In genomic region chr20:25048519-25048952, GRCh38 we compare ENCODE assay signal across 20 cellular contexts. TPM values are rescaled to one million over a fixed set of nuclear protein-coding genes. Genes with fewer than 3 reads are reported as not detected.
A peak's percentile ranks its signal among the peaks of the same experiment; 100 is the strongest.
DNase-seq lines count a peak whose midpoint lies in the region; ATAC-seq lines count a peak whose summit lies in the region.
"Had no signal": no experiment of that assay in that cellular context is flagged by ENCODE, and none has a peak within 500 bp of the region (broad histone marks: within the 10 kb centered on the region; RNA-seq: fewer than 3 reads in every experiment).

No MANE protein-coding gene starts in this region.

- H3K4me3 Mint-ChIP-seq in CD8-positive, alpha-beta memory T cell, result peak overlapping the region in 1 of 7 donors; percentile 6
- H3K4me3 Mint-ChIP-seq in central memory CD8-positive, alpha-beta T cell, result no peak overlapping the region
- no peak overlapping the region for H3K4me3 Mint-ChIP-seq in stimulated activated memory B cell treated with anti-CD40 and anti-IgM and Interleukin-4, amounts not matched to agents 10 μg/mL and 1 μg/mL and 100 μg/mL, for 72 hours

- ATAC-seq in central memory CD8-positive, alpha-beta T cell (replicated peaks; ENCODE audit: extremely low read depth, poor library complexity, severe bottlenecking), result no peak
- ATAC-seq in left lobe of liver (peak; percentile 40), HG03521 (IDR thresholded peaks at IDR 0.05; ENCODE audit: unreplicated experiment) (no peak)
- no peak for ATAC-seq in stimulated activated memory B cell treated with anti-CD40 and anti-IgM and Interleukin-4, amounts not matched to agents 10 μg/mL and 1 μg/mL and 100 μg/mL, for 72 hours

- H3K36me3 ChIP-seq in CD8-positive, alpha-beta memory T cell (ENCODE audit: insufficient read depth, low read length), result no peaks in the 10 kb centered on the region

- H3K4me1 ChIP-seq in CD8-positive, alpha-beta memory T cell (ENCODE audit: insufficient read depth, low read length), result peaks cover 8% of the 10 kb centered on the region

- no peaks in the 10 kb centered on the region for H3K9me3 Mint-ChIP-seq in CD8-positive, alpha-beta memory T cell
- no peaks in the 10 kb centered on the region for H3K9me3 Mint-ChIP-seq in central memory CD8-positive, alpha-beta T cell
- H3K9me3 Mint-ChIP-seq in stimulated activated memory B cell treated with anti-CD40 and anti-IgM and Interleukin-4, amounts not matched to agents 10 μg/mL and 1 μg/mL and 100 μg/mL, for 72 hours, result no peaks in the 10 kb centered on the region

- H3K27ac ChIP-seq in CD8-positive, alpha-beta memory T cell (ENCODE audit: low read depth, low read length), result no peak overlapping the region
- H3K27ac ChIP-seq: psoas muscle had no signal

- peak overlapping the region in 5 of 8 donors; percentile 18 to 88 (median 47) for H3K27ac Mint-ChIP-seq in CD8-positive, alpha-beta memory T cell
- peak overlapping the region; percentile 85 for H3K27ac Mint-ChIP-seq in central memory CD8-positive, alpha-beta T cell (ENCODE audit: low read depth)
- peak overlapping the region; percentile 74 for H3K27ac Mint-ChIP-seq in stimulated activated memory B cell treated with anti-CD40 and anti-IgM and Interleukin-4, amounts not matched to agents 10 μg/mL and 1 μg/mL and 100 μg/mL, for 72 hours

- peak in 1 of 5 donors; percentile 13 for DNase-seq in CD8-positive, alpha-beta memory T cell
- no peak for DNase-seq in central memory CD8-positive, alpha-beta T cell (ENCODE audit: low spot score in 2 of 2)
- DNase-seq in left lobe of liver (ENCODE audit: low spot score) (peak; percentile 86), NCI-H2171 treated with DMSO at 0.1 percent for 48 hours (lab: John Stamatoyannopoulos, UW) (no peak), H4 (ENCODE audit: low spot score) (no peak), NCI-H2081 treated with DMSO at 0.1 percent for 48 hours (lab: John Stamatoyannopoulos, UW) (no peak)
- DNase-seq: activated CD4-positive, CD25-positive, alpha-beta regulatory T cell; DMS153; NCI-H187; NCI-H524 treated with DMSO at 0.1 percent for 48 hours; stimulated activated CD4-positive, alpha-beta T cell treated with anti-CD3 and anti-CD28 coated beads, Interleukin-2, amount 100 ng/mL, for 24 hours; SW 1271 had no signal

- H3K9me3 ChIP-seq in CD8-positive, alpha-beta memory T cell (ENCODE audit: low read length), result no peaks in the 10 kb centered on the region
- H3K9me3 ChIP-seq: psoas muscle had no signal

- no peaks in the 10 kb centered on the region for H3K27me3 ChIP-seq in CD8-positive, alpha-beta memory T cell (ENCODE audit: insufficient read depth, low read length, poor library complexity, severe bottlenecking)

- POLR2A ChIA-PET in CD8-positive, alpha-beta memory T cell (lab: Charles Lee), result no interaction called here

- H3K4me1 Mint-ChIP-seq in CD8-positive, alpha-beta memory T cell, result peaks cover 35 to 68% (median 51%) of the 10 kb centered on the region in 3 donors
- peaks cover 48% of the 10 kb centered on the region for H3K4me1 Mint-ChIP-seq in central memory CD8-positive, alpha-beta T cell
- peaks cover 73% of the 10 kb centered on the region for H3K4me1 Mint-ChIP-seq in stimulated activated memory B cell treated with anti-CD40 and anti-IgM and Interleukin-4, amounts not matched to agents 10 μg/mL and 1 μg/mL and 100 μg/mL, for 72 hours

- H3K36me3 Mint-ChIP-seq in CD8-positive, alpha-beta memory T cell, result peaks cover 0 to 60% (median 0%) of the 10 kb centered on the region in 3 donors
- peaks cover 26% of the 10 kb centered on the region for H3K36me3 Mint-ChIP-seq in central memory CD8-positive, alpha-beta T cell (ENCODE audit: insufficient read depth)
- H3K36me3 Mint-ChIP-seq in stimulated activated memory B cell treated with anti-CD40 and anti-IgM and Interleukin-4, amounts not matched to agents 10 μg/mL and 1 μg/mL and 100 μg/mL, for 72 hours, result no peaks in the 10 kb centered on the region

- CTCF ChIA-PET in CD8-positive, alpha-beta memory T cell (lab: Charles Lee), result interaction anchor here (1.3 kb wide), 1 partner anchor 16 kb away, joined by 3 read pairs; no protein-coding TSS in a partner anchor

- no peak overlapping the region for H3K4me3 ChIP-seq in CD8-positive, alpha-beta memory T cell (ENCODE audit: low read length)
- H3K4me3 ChIP-seq: psoas muscle had no signal

- no peaks in the 10 kb centered on the region for H3K27me3 Mint-ChIP-seq in CD8-positive, alpha-beta memory T cell
- H3K27me3 Mint-ChIP-seq in central memory CD8-positive, alpha-beta T cell, result no peaks in the 10 kb centered on the region
- no peaks in the 10 kb centered on the region for H3K27me3 Mint-ChIP-seq in stimulated activated memory B cell treated with anti-CD40 and anti-IgM and Interleukin-4, amounts not matched to agents 10 μg/mL and 1 μg/mL and 100 μg/mL, for 72 hours

RNA-seq across cellular contexts. Expression of gene ACSS1, which starts 9.4 kb away (rescaled TPM):
- 10 to 100 TPM; 24.5 to 24.8 TPM for total RNA-seq in CD8-positive, alpha-beta memory T cell
- 59.6 TPM for polyA plus RNA-seq in CD8-positive, alpha-beta memory T cell
- 9.9 TPM for total RNA-seq in left lobe of liver
- total RNA-seq in H4 (2014; rRNA removed; shearing (Covaris generic)), result 0.10 and 0.21 TPM in 2 replicates

RNA-seq across cellular contexts. Expression of gene VSX1, which starts 33.4 kb away (rescaled TPM):
- total RNA-seq in CD8-positive, alpha-beta memory T cell, result not detected
- polyA plus RNA-seq in CD8-positive, alpha-beta memory T cell, result not detected
- total RNA-seq in left lobe of liver, result 0.18 TPM
- not detected in 2 replicates for total RNA-seq in H4 (2014; rRNA removed; shearing (Covaris generic))
- total RNA-seq: epithelial cell of proximal tubule, HT1080, myocyte, ureter had no signal
- polyA plus RNA-seq: keratinocyte had no signal

RNA-seq across cellular contexts. Expression of gene APMAP, which starts 56.0 kb away (rescaled TPM):
- total RNA-seq in CD8-positive, alpha-beta memory T cell, result 10 to 100 TPM; 82.5 to 83.6 TPM
- 228 TPM for polyA plus RNA-seq in CD8-positive, alpha-beta memory T cell
- 180 TPM for total RNA-seq in left lobe of liver
- 110 and 115 TPM in 2 replicates for total RNA-seq in H4 (2014; rRNA removed; shearing (Covaris generic))
